Comparison of ENCODE assay signal across 6 cellular contexts in genomic region chr5:39628348-39628747, GRCh38.
"Had no signal": no experiment of that assay in that cellular context is flagged by ENCODE, and none has a peak within 500 bp of the region (broad histone marks: within the 10 kb centered on the region; RNA-seq: fewer than 3 reads in every experiment).

No MANE protein-coding gene starts in this region.

- H3K27ac ChIP-seq: HL-60, KMS-11 had no signal

- ATAC-seq: HepG2 had no signal

- FAIRE-seq: HepG2 had no signal

- H3K9ac ChIP-seq: KMS-11 had no signal

- DNase-seq: IMR-90, KBM-7, KG1 had no signal

- H3K4me2 ChIP-seq: KMS-11 had no signal
